14 cellular contexts compared by ENCODE assay signal in the genomic region with DNA sequence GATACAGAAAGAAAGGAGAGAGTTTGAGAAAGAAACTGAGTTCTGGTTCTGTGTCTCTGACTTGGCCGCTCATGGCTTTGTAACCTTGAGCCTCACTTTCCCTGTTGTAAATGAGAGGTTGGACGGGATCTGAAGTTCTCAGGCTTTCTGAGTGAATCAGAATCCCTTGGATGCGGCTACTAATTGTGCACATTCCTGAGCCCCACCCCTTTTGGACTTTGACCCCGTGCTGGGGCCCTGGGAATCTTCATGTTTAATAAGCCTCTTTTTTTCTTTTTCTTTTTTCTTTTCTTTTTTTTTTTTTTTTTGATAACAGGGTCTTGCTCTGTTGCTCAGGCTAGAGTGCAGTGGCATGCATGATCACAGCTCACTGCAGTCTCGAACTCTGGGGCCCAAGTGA.
"Had no signal": no experiment of that assay in that cellular context is flagged by ENCODE, and none has a peak within 500 bp of the region (broad histone marks: within the 10 kb centered on the region; RNA-seq: fewer than 3 reads in every experiment).

No MANE protein-coding gene starts in this region.

- DNase-seq: activated CD4-positive, alpha-beta T cell treated with anti-CD3 and anti-CD28 coated beads, Interleukin-2, amount 50 U/mL, for 48 hours; activated CD8-positive, alpha-beta memory T cell treated with anti-CD3 and anti-CD28 coated beads, Interleukin-2, amount 10 ng/mL, durations not matched to agents 7 days and 5 days; activated gamma-delta T cell treated with Interleukin-2 at 50 U/mL for 16 hours; activated naive CD8-positive, alpha-beta T cell treated with anti-CD3 and anti-CD28 coated beads, Interleukin-2, amount 10 ng/mL, durations not matched to agents 7 days and 5 days; activated T-cell treated with anti-CD3 and anti-CD28 coated beads, Interleukin-2, amount 50 U/mL, for 4 hours; aorta; esophagus squamous epithelium; foreskin keratinocyte; head of caudate nucleus; stomach had no signal

- H3K36me3 Mint-ChIP-seq: activated CD8-positive, alpha-beta memory T cell treated with anti-CD3 and anti-CD28 coated beads, Interleukin-2, amount 10 ng/mL, durations not matched to agents 7 days and 5 days; activated naive CD8-positive, alpha-beta T cell treated with anti-CD3 and anti-CD28 coated beads, Interleukin-2, amount 10 ng/mL, durations not matched to agents 7 days and 5 days; memory B cell had no signal

- H3K4me3 ChIP-seq: esophagus squamous epithelium, stomach, thoracic aorta had no signal

- H3K27me3 Mint-ChIP-seq: memory B cell had no signal

- H3K4me3 Mint-ChIP-seq: activated CD8-positive, alpha-beta memory T cell treated with anti-CD3 and anti-CD28 coated beads, Interleukin-2, amount 10 ng/mL, durations not matched to agents 7 days and 5 days; activated naive CD8-positive, alpha-beta T cell treated with anti-CD3 and anti-CD28 coated beads, Interleukin-2, amount 10 ng/mL, durations not matched to agents 7 days and 5 days; activated T-cell treated with anti-CD3 and anti-CD28 coated beads, Interleukin-2, amount 50 U/mL, for 4 hours; memory B cell; T-helper 2 cell treated with Interferon-gamma antibody and Interleukin-4, amounts not matched to agents 5 μg/mL and 100 μg/mL, for 36 hours had no signal

- H3K27ac Mint-ChIP-seq: activated CD8-positive, alpha-beta memory T cell treated with anti-CD3 and anti-CD28 coated beads, Interleukin-2, amount 10 ng/mL, durations not matched to agents 7 days and 5 days; activated naive CD8-positive, alpha-beta T cell treated with anti-CD3 and anti-CD28 coated beads, Interleukin-2, amount 10 ng/mL, durations not matched to agents 7 days and 5 days; memory B cell; T-helper 2 cell treated with Interferon-gamma antibody and Interleukin-4, amounts not matched to agents 5 μg/mL and 100 μg/mL, for 36 hours had no signal

- H3K4me1 Mint-ChIP-seq: activated CD8-positive, alpha-beta memory T cell treated with anti-CD3 and anti-CD28 coated beads, Interleukin-2, amount 10 ng/mL, durations not matched to agents 7 days and 5 days; activated naive CD8-positive, alpha-beta T cell treated with anti-CD3 and anti-CD28 coated beads, Interleukin-2, amount 10 ng/mL, durations not matched to agents 7 days and 5 days; memory B cell had no signal

- ATAC-seq: activated CD8-positive, alpha-beta memory T cell treated with anti-CD3 and anti-CD28 coated beads, Interleukin-2, amount 10 ng/mL, durations not matched to agents 7 days and 5 days; activated T-cell treated with anti-CD3 and anti-CD28 coated beads, Interleukin-2, amount 50 U/mL, for 4 hours; foreskin keratinocyte; left lobe of liver had no signal

- H3K9me3 Mint-ChIP-seq: activated naive CD8-positive, alpha-beta T cell treated with anti-CD3 and anti-CD28 coated beads, Interleukin-2, amount 10 ng/mL, durations not matched to agents 7 days and 5 days; activated T-cell treated with anti-CD3 and anti-CD28 coated beads, Interleukin-2, amount 50 U/mL, for 4 hours; memory B cell; T-helper 2 cell treated with Interferon-gamma antibody and Interleukin-4, amounts not matched to agents 5 μg/mL and 100 μg/mL, for 36 hours had no signal
